ENCODE assay signal across 11 cellular contexts in genomic region chr16:85568519-85568918, GRCh38. TPM values are rescaled to one million over a fixed set of nuclear protein-coding genes. Genes with fewer than 3 reads are reported as not detected.
A peak's percentile ranks its signal among the peaks of the same experiment; 100 is the strongest.
DNase-seq lines count a peak whose midpoint lies in the region; ATAC-seq and TF ChIP-seq lines count a peak whose summit lies in the region.
"Had no signal": no experiment of that assay in that cellular context is flagged by ENCODE, and none has a peak within 500 bp of the region (broad histone marks: within the 10 kb centered on the region; RNA-seq: fewer than 3 reads in every experiment).

No MANE protein-coding gene starts in this region.

- no peaks in the 10 kb centered on the region for H3K36me3 ChIP-seq in right atrium auricular region
- no peaks in the 10 kb centered on the region for H3K36me3 ChIP-seq in upper lobe of right lung

- peaks cover 82% of the 10 kb centered on the region for H3K4me1 Mint-ChIP-seq in central memory CD8-positive, alpha-beta T cell

- H3K27ac ChIP-seq in right atrium auricular region (peak overlapping the region in 1 of 2 donors; percentile 20), upper lobe of right lung (peak overlapping the region; percentile 24)

- no peak for ATAC-seq in left ventricle myocardium superior
- no peak for ATAC-seq in central memory CD8-positive, alpha-beta T cell (replicated peaks; ENCODE audit: extremely low read depth, poor library complexity, severe bottlenecking)
- ATAC-seq in upper lobe of right lung, result peak; percentile 64
- ATAC-seq in GM18517 (IDR thresholded peaks at IDR 0.05; ENCODE audit: unreplicated experiment), result no peak
- ATAC-seq in GM21825 (IDR thresholded peaks at IDR 0.05; ENCODE audit: unreplicated experiment), result no peak

- DNase-seq in right atrium auricular region (ENCODE audit: low spot score) (peak; percentile 83), left ventricle myocardium superior (no peak), mucosa of gallbladder (ENCODE audit: low spot score) (peak; percentile 77), upper lobe of right lung (peak; percentile 87), activated T-cell treated with anti-CD3 and anti-CD28 coated beads for 4 hours (no peak)
- no peak for DNase-seq in central memory CD8-positive, alpha-beta T cell (ENCODE audit: low spot score in 2 of 2)
- DNase-seq: NCI-H2081 had no signal

- no peak overlapping the region for H3K4me3 Mint-ChIP-seq in central memory CD8-positive, alpha-beta T cell

- TF ChIP-seq CTCF in right atrium auricular region (IDR thresholded peaks at IDR 0.05), result no peak
- TF ChIP-seq CTCF in upper lobe of right lung (IDR thresholded peaks at IDR 0.05), result no peak

- H3K36me3 Mint-ChIP-seq in central memory CD8-positive, alpha-beta T cell (ENCODE audit: insufficient read depth), result peaks cover 36% of the 10 kb centered on the region
- H3K36me3 Mint-ChIP-seq: type B pancreatic cell had no signal

- no peaks in the 10 kb centered on the region for H3K9me3 Mint-ChIP-seq in central memory CD8-positive, alpha-beta T cell
- H3K9me3 Mint-ChIP-seq: memory B cell, type B pancreatic cell had no signal

- H3K4me3 ChIP-seq in right atrium auricular region, result no peak overlapping the region
- no peak overlapping the region for H3K4me3 ChIP-seq in upper lobe of right lung

- intact Hi-C loops in left ventricle myocardium superior (cut with micrococcal nuclease) (no loop called here), upper lobe of right lung (cut with DNase I) (no loop called here)

- H3K27me3 ChIP-seq in right atrium auricular region (no peaks in the 10 kb centered on the region), upper lobe of right lung (no peaks in the 10 kb centered on the region)

- H3K4me1 ChIP-seq in right atrium auricular region (peaks cover 0 to 47% of the 10 kb centered on the region in 2 donors), upper lobe of right lung (peaks cover 80% of the 10 kb centered on the region)

- H3K27ac Mint-ChIP-seq in central memory CD8-positive, alpha-beta T cell (ENCODE audit: low read depth), result peak overlapping the region; percentile 85
- H3K27ac Mint-ChIP-seq: type B pancreatic cell had no signal

- no peaks in the 10 kb centered on the region for H3K27me3 Mint-ChIP-seq in central memory CD8-positive, alpha-beta T cell
- H3K27me3 Mint-ChIP-seq: memory B cell, type B pancreatic cell had no signal

- H3K9me3 ChIP-seq in right atrium auricular region (no peaks in the 10 kb centered on the region), upper lobe of right lung (no peaks in the 10 kb centered on the region)

RNA-seq across cellular contexts. Expression of gene GSE1, which starts 44.6 kb away (rescaled TPM):
- total RNA-seq in right atrium auricular region (10 to 100 TPM; 37.1 to 55.7 TPM), left ventricle myocardium superior (40.4 TPM), mucosa of gallbladder (82.9 TPM), upper lobe of right lung (87.2 TPM)

Comparison
In these comparisons a context has a peak if more than half of its experiments do, and no peak if none do; other contexts are left out.
1. DNase-seq: peak in right atrium auricular region (single experiment), mucosa of gallbladder (single experiment) and upper lobe of right lung (single experiment); none in left ventricle myocardium superior (single experiment), central memory CD8-positive, alpha-beta T cell (0 of 2) and activated T-cell treated with anti-CD3 and anti-CD28 coated beads for 4 hours (single experiment).